In the genomic region with DNA sequence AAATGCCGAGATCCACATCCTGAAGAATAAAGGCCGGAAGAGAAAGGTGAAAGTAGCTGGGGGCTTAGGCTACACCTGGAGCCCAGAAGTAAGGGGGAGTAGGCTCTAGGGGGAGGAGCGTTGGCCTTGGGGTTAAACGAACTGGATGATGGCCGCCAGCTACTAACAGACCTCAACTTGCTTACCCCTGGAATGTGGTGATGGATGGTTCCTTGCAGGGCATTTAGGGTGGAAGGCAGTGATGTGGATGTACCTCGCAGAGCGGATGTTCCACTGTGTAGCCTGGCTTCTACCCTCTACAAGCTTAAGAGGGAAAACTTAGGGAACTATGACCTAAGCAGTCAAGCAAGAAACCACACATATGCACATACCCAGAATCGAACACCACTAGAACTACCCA, we compare ENCODE assay signal across 9 cellular contexts. TPM values are rescaled to one million over a fixed set of nuclear protein-coding genes. Genes with fewer than 3 reads are reported as not detected.
DNase-seq lines count a peak whose midpoint lies in the region; ATAC-seq, FAIRE-seq and TF ChIP-seq lines count a peak whose summit lies in the region.
"Had no signal": no experiment of that assay in that cellular context is flagged by ENCODE, and none has a peak within 500 bp of the region (broad histone marks: within the 10 kb centered on the region; RNA-seq: fewer than 3 reads in every experiment).

No MANE protein-coding gene starts in this region.

- H3K79me2 ChIP-seq in PC-3 (ENCODE audit: low read length), result peaks cover 20% of the 10 kb centered on the region

- H3K9me3 ChIP-seq in PC-3 (ENCODE audit: low read length) (no peaks in the 10 kb centered on the region), gastrocnemius medialis (no peaks in the 10 kb centered on the region)

- no peak for ATAC-seq in PC-3
- no peak for ATAC-seq in gastrocnemius medialis
- ATAC-seq in GM18868 (IDR thresholded peaks at IDR 0.05; ENCODE audit: unreplicated experiment), result no peak

- H3K4me1 ChIP-seq in PC-3 (ENCODE audit: insufficient read depth, low read length) (peaks cover 16% of the 10 kb centered on the region; the same call in 1 of the 2 replicates), gastrocnemius medialis (peaks cover 25 to 28% of the 10 kb centered on the region in 2 donors)

- DNase-seq in GM12892 (ENCODE audit: insufficient read length), result no peak
- DNase-seq in PC-3, result no peak
- no peak for DNase-seq in epithelial cell of proximal tubule (ENCODE audit: low read depth)
- DNase-seq in gastrocnemius medialis, result no peak
- DNase-seq in SK-N-DZ (ENCODE audit: low spot score), result no peak
- no peak for DNase-seq in activated CD4-positive, CD25-positive, alpha-beta regulatory T cell (lab: John Stamatoyannopoulos, UW)
- DNase-seq in NCI-H2029 treated with DMSO at 0.1 percent for 48 hours (lab: John Stamatoyannopoulos, UW), result no peak

- TF ChIP-seq CTCF in PC-3 (conservative IDR thresholded peaks at IDR 0.05; ENCODE audit: low read depth, low read length) (no peak), epithelial cell of proximal tubule (conservative IDR thresholded peaks at IDR 0.05; ENCODE audit: low read depth, low read length) (no peak), gastrocnemius medialis (IDR thresholded peaks at IDR 0.05 in 4 of 5, conservative IDR thresholded peaks at IDR 0.05 in 1 of 5) (no peak)

- intact Hi-C loops in PC-3 (cut with micrococcal nuclease), result no loop called here
- intact Hi-C loops in gastrocnemius medialis (cut with DNase I; ENCODE audit: low total_unique reads), result loop anchor here (2.0 to 10.0 kb wide), 2 partner anchors 17 to 829 kb away; partner anchors contain the start of genes MVP and SPNS1

- no peak overlapping the region for H2AFZ ChIP-seq in PC-3 (ENCODE audit: low read length)

- H3K27me3 ChIP-seq in PC-3 (ENCODE audit: low read length) (no peaks in the 10 kb centered on the region), gastrocnemius medialis (no peaks in the 10 kb centered on the region)

- H3K4me2 ChIP-seq in PC-3 (ENCODE audit: low read length), result peak overlapping the region; percentile 89; the same call in 1 of the 2 replicates

- H3K36me3 ChIP-seq in PC-3 (ENCODE audit: low read depth, low read length) (peaks cover 16% of the 10 kb centered on the region; the same call in 1 of the 2 replicates), gastrocnemius medialis (peaks cover 0 to 11% of the 10 kb centered on the region in 2 donors)

- CTCF ChIA-PET in PC-3 (lab: Charles Lee), result interaction anchor here (0.9 kb wide), 1 partner anchor 44 kb away, joined by 3 read pairs; no protein-coding TSS in a partner anchor

- no peak overlapping the region for H3K9ac ChIP-seq in PC-3 (ENCODE audit: low read length)

- H3K27ac ChIP-seq in PC-3 (ENCODE audit: low read length), result no peak overlapping the region
- H3K27ac ChIP-seq in gastrocnemius medialis, result peak overlapping the region; percentile 87 to 99 (median 96)

- in situ Hi-C loops in gastrocnemius medialis (cut with MboI; ENCODE audit: low sequenced_read_pairs in 4 of 4), result no loop called here

- no TSS peak for BruUV-seq in PC-3 (replicated peaks; lab: Mats Ljungman, UMichigan)

- H3K9me2 ChIP-seq in PC-3 (replicated peaks; ENCODE audit: low read length), result no peaks in the 10 kb centered on the region

- H3K4me3 ChIP-seq in PC-3 (ENCODE audit: low read length) (no peak overlapping the region), epithelial cell of proximal tubule (ENCODE audit: low read depth, low read length) (peak overlapping the region; percentile 81), gastrocnemius medialis (peak overlapping the region in 1 of 4 donors; percentile 91)

- POLR2A ChIA-PET in PC-3 (lab: Charles Lee; ENCODE audit: unreplicated experiment), result interaction anchor here (0.6 kb wide), 2 partner anchors 39 to 84 kb away, joined by 3 to 12 read pairs; no protein-coding TSS in a partner anchor

- no peaks in the 10 kb centered on the region for H3F3A ChIP-seq in PC-3 (ENCODE audit: low read length, unreplicated experiment)

- 0 out of 2 replicates have a peak, but pooled peaks cover 6% of the 10 kb centered on the region for H4K20me1 ChIP-seq in PC-3 (ENCODE audit: low read length)

- peak; percentile 76 for FAIRE-seq in GM12892 (lab: Jason Lieb, UNC)
- FAIRE-seq: RCC 7860 had no signal

- TF ChIP-seq POLR2A in GM12892 (IDR thresholded peaks at IDR 0.05; ENCODE audit: low read depth, low read length) (no peak), gastrocnemius medialis (IDR thresholded peaks at IDR 0.05) (no peak)

RNA-seq across cellular contexts. Expression of gene MAZ, which starts 2.3 kb away (rescaled TPM):
- 133 TPM for polyA plus RNA-seq in GM12892 (2012; ENCODE audit: missing spikeins)
- 279 and 358 TPM in 2 replicates for total RNA-seq in PC-3 (2014; rRNA removed)
- total RNA-seq in epithelial cell of proximal tubule, result 174 and 293 TPM in 2 replicates
- total RNA-seq in gastrocnemius medialis, result 100 to 1,000 TPM in 2 of 4 donors, 10 to 100 TPM in 2; 68.7 to 145 (median 96.4) TPM
- 364 and 496 TPM in 2 replicates for polyA plus RNA-seq in SK-N-DZ (2014; cell fraction: cytosol; rRNA removed)
- polyA plus RNA-seq in SK-N-DZ (2014; cell fraction: nucleus; rRNA removed), result 262 and 344 TPM in 2 replicates

RNA-seq across cellular contexts. Expression of gene PRRT2, which starts 8.0 kb away (rescaled TPM):
- polyA plus RNA-seq in GM12892 (2012; ENCODE audit: missing spikeins), result 0.98 TPM
- total RNA-seq in PC-3 (2014; rRNA removed) (0.35 and 0.40 TPM in 2 replicates), epithelial cell of proximal tubule (0.35 TPM in 1 of 2 replicates, not detected in the other), gastrocnemius medialis (1 to 10 TPM in 1 of 4 donors, not detected in 3; 3.5 TPM)
- polyA plus RNA-seq in SK-N-DZ (2014; cell fraction: cytosol; rRNA removed), result 29.9 and 41.5 TPM in 2 replicates
- polyA plus RNA-seq in SK-N-DZ (2014; cell fraction: nucleus; rRNA removed), result 231 and 327 TPM in 2 replicates

RNA-seq across cellular contexts. Expression of gene PAGR1, which starts 11.9 kb away (rescaled TPM):
- polyA plus RNA-seq in GM12892 (2012; ENCODE audit: missing spikeins), result 8.8 TPM
- total RNA-seq in PC-3 (2014; rRNA removed) (53.8 and 76.7 TPM in 2 replicates), epithelial cell of proximal tubule (62.3 and 63.2 TPM in 2 replicates), gastrocnemius medialis (10 to 100 TPM; 15.5 to 29.2 (median 21.7) TPM)
- 57.6 and 71.0 TPM in 2 replicates for polyA plus RNA-seq in SK-N-DZ (2014; cell fraction: cytosol; rRNA removed)
- 426 and 537 TPM in 2 replicates for polyA plus RNA-seq in SK-N-DZ (2014; cell fraction: nucleus; rRNA removed)

RNA-seq across cellular contexts. Expression of gene KIF22, which starts 13.5 kb away (rescaled TPM):
- polyA plus RNA-seq in GM12892 (2012; ENCODE audit: missing spikeins), result 43.2 TPM
- total RNA-seq in PC-3 (2014; rRNA removed), result 87.6 and 93.1 TPM in 2 replicates
- total RNA-seq in epithelial cell of proximal tubule, result 105 and 118 TPM in 2 replicates
- total RNA-seq in gastrocnemius medialis, result 10 to 100 TPM in 3 of 4 donors, 1 to 10 TPM in 1; 9.0 to 13.9 (median 12.8) TPM
- 221 and 246 TPM in 2 replicates for polyA plus RNA-seq in SK-N-DZ (2014; cell fraction: cytosol; rRNA removed)
- 679 and 767 TPM in 2 replicates for polyA plus RNA-seq in SK-N-DZ (2014; cell fraction: nucleus; rRNA removed)

RNA-seq across cellular contexts. Expression of gene MVP, which starts 16.2 kb away (rescaled TPM):
- 53.0 TPM for polyA plus RNA-seq in GM12892 (2012; ENCODE audit: missing spikeins)
- total RNA-seq in PC-3 (2014; rRNA removed), result 27.3 and 36.1 TPM in 2 replicates
- total RNA-seq in epithelial cell of proximal tubule, result 179 and 205 TPM in 2 replicates
- total RNA-seq in gastrocnemius medialis, result 10 to 100 TPM; 40.3 to 77.5 (median 47.6) TPM
- 24.3 and 39.4 TPM in 2 replicates for polyA plus RNA-seq in SK-N-DZ (2014; cell fraction: cytosol; rRNA removed)
- 10.1 and 22.7 TPM in 2 replicates for polyA plus RNA-seq in SK-N-DZ (2014; cell fraction: nucleus; rRNA removed)
